ENCODE assay signal across 23 cellular contexts in the genomic region with DNA sequence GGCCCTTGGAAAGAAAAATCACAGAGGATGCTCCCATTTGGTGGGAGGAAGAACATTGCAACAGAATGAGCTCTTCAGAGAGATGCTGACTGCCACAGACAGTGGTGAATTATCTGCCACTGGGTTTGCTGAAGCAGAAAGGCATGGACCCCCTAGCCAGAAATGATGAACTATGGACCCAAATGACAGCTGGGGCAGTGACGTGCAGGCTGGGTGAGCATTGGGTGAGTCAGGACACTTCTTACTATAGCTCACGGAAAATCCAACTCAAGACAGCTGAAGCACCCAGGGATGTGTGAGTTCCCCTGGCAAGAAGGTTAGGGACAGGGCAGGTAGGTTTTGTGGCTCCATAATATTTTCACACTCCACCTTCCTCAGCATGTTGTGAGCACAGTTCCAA.
"Had no signal": no experiment of that assay in that cellular context is flagged by ENCODE, and none has a peak within 500 bp of the region (broad histone marks: within the 10 kb centered on the region; RNA-seq: fewer than 3 reads in every experiment).

No MANE protein-coding gene starts in this region.

- DNase-seq: effector CD4-positive, alpha-beta T cell; endodermal cell; erythroblast; foreskin keratinocyte; heart left ventricle; hippocampal formation; mammary epithelial cell; naive thymus-derived CD4-positive, alpha-beta T cell; nephron progenitor cell; psoas muscle; spleen; stimulated activated CD4-positive, alpha-beta T cell treated with anti-CD3 and anti-CD28 coated beads, Interleukin-15, amount 100 ng/mL, for 24 hours; stimulated activated CD4-positive, alpha-beta T cell treated with anti-CD3 and anti-CD28 coated beads, Interleukin-1b, Interleukin-23, amount 100 ng/mL, for 48 hours; stimulated activated CD4-positive, alpha-beta T cell treated with anti-CD3 and anti-CD28 coated beads, Interleukin-4, amount 100 ng/mL, for 4 hours; stimulated activated naive CD4-positive, alpha-beta T cell; stomach; substantia nigra; transverse colon had no signal

- H3K9me3 ChIP-seq: heart left ventricle, neutrophil, psoas muscle, stomach, thoracic aorta, transverse colon had no signal

- H3K27ac ChIP-seq: coronary artery, foreskin keratinocyte, heart left ventricle, neutrophil, psoas muscle, spleen, stomach, thoracic aorta, transverse colon had no signal

- H3K36me3 ChIP-seq: heart left ventricle, neutrophil, spleen, stomach, thoracic aorta, transverse colon had no signal

- ATAC-seq: foreskin keratinocyte; heart left ventricle; left lobe of liver; naive thymus-derived CD4-positive, alpha-beta T cell; psoas muscle; sciatic nerve had no signal

- H3K4me3 ChIP-seq: coronary artery, heart left ventricle, psoas muscle, spleen, stomach, thoracic aorta, transverse colon had no signal

- H3K4me1 ChIP-seq: foreskin keratinocyte, heart left ventricle, psoas muscle, spleen, stomach, transverse colon had no signal

- H3K27me3 ChIP-seq: foreskin keratinocyte, heart left ventricle, neutrophil, spleen, stomach, transverse colon had no signal
